In the genomic region with DNA sequence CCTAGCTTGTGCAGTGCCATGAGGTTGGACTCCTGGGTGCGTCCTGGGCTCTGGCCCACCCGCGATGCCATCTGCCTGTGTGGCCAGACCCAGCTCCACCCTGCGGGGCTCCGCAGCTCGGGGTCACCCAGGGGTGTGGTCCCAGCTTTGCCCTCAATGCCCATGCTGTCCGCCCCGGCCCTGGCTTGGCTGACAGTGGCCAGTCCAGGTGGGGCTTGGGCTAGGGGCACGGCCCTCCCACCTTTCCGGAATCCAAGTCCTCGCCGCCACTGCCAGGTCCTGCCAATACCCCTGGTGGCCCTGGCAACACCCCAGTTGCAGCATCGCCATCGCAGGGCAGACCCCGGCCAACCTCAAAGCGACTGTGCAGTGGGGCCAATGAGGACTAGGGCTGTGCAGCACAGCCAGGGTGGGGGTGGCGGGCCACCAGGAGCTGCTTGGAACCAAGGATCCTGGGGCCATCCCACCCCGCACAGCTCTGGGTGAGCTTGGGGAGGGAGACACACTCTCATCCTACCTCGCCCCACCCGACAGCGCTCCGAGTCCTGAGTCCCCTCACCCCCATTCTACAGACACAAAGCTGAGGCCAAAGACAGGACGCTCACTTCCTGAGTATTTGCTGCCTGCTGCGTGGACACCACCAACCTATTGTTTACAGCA, we compare ENCODE assay signal across 17 cellular contexts.
"Had no signal": no experiment of that assay in that cellular context is flagged by ENCODE, and none has a peak within 500 bp of the region (broad histone marks: within the 10 kb centered on the region; RNA-seq: fewer than 3 reads in every experiment).

No MANE protein-coding gene starts in this region.

- ATAC-seq: effector memory CD8-positive, alpha-beta T cell; naive thymus-derived CD4-positive, alpha-beta T cell had no signal

- H3K9me3 ChIP-seq: uterus had no signal

- H3K4me3 ChIP-seq: esophagus squamous epithelium, sigmoid colon, skin epidermis, stomach, uterus had no signal

- H3K27ac ChIP-seq: epithelial cell of prostate, esophagus squamous epithelium, neutrophil, sigmoid colon, skin epidermis, stomach, uterus had no signal

- H3K27me3 ChIP-seq: esophagus squamous epithelium, neutrophil, sigmoid colon, stomach, uterus had no signal

- DNase-seq: effector memory CD8-positive, alpha-beta T cell; esophagus squamous epithelium; foreskin fibroblast; kidney glomerular epithelial cell; mammary epithelial cell; naive thymus-derived CD4-positive, alpha-beta T cell; nephron progenitor cell; sigmoid colon; stimulated activated CD4-positive, alpha-beta T cell treated with anti-CD3 and anti-CD28 coated beads, Interleukin-2, amount 100 ng/mL, for 24 hours; stimulated activated naive CD4-positive, alpha-beta T cell; stomach; substantia nigra; trophoblast cell; uterus had no signal

- H3K4me1 ChIP-seq: esophagus squamous epithelium, sigmoid colon, stomach, uterus had no signal

- H3K36me3 ChIP-seq: neutrophil, uterus had no signal
